In the genomic region with DNA sequence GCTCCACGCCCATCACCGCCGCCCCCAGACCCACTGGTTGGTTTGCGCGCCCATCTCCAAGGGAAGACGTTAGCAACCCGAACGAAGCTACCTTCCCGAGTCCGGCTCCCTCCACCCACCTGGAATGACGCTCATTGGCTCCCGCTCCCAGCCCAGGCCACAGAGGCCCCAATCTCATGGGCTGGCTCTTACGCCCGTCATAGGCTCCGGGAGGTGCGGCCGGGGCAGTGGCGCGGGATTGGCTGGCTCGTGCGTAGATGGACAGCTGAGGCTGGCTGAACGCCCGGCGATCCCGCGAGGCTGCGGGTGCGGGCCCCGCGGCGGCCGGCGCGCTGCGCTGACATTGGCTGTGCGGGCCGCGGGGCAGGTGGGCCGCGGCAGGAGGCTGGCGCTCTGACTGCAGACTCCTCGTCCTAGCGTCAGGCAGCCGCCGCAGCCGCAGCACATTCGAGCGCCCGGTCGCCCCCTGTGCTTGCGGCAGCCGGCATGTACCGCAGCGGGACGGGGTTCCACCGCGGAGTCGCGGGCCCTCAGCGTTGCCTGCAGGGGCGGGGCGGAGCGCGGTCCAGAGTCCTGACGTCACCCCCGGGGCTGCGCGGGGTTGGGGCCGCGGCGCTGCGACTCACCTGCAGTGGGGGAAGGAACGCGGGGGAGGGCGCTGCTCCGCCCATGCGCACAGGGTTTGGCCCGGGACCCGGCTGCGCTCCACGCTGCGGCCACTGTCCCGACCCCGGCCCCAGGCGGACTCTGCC, we compare ENCODE assay signal across 8 cellular contexts. TPM values are rescaled to one million over a fixed set of nuclear protein-coding genes. Genes with fewer than 3 reads are reported as not detected.
A peak's percentile ranks its signal among the peaks of the same experiment; 100 is the strongest.
DNase-seq lines count a peak whose midpoint lies in the region; ATAC-seq and TF ChIP-seq lines count a peak whose summit lies in the region.

No MANE protein-coding gene starts in this region.

- ATAC-seq in GM18907 (IDR thresholded peaks at IDR 0.05; ENCODE audit: unreplicated experiment) (peak; percentile 96), HG03196 (IDR thresholded peaks at IDR 0.05; ENCODE audit: unreplicated experiment) (peak; percentile 96)

- no peaks in the 10 kb centered on the region for H3K36me3 ChIP-seq in kidney epithelial cell (ENCODE audit: control insufficient read depth, insufficient read depth, low read length)

- DNase-seq in ACHN (peak; percentile 100), NCI-H226 (peak; percentile 99), choroid plexus epithelial cell (ENCODE audit: low read depth) (peak; percentile 100), kidney epithelial cell (ENCODE audit: low read depth) (peak; percentile 95)
- DNase-seq in activated CD4-positive, alpha-beta T cell treated with anti-CD3 and anti-CD28 coated beads for 24 hours (ENCODE audit: low read depth in 2 of 2): peak; percentile 83 to 89
- DNase-seq in stimulated activated CD4-positive, alpha-beta T cell treated with anti-CD3 and anti-CD28 coated beads, Interleukin-15, amount 100 ng/mL, for 24 hours: peak; percentile 96

- no peak for TF ChIP-seq CTCF in choroid plexus epithelial cell (conservative IDR thresholded peaks at IDR 0.05; ENCODE audit: low read depth, low read length)
- no peak for TF ChIP-seq CTCF in kidney epithelial cell (IDR thresholded peaks at IDR 0.05; ENCODE audit: insufficient read depth, low read length, poor library complexity, severe bottlenecking)

- H3K27me3 ChIP-seq in kidney epithelial cell (ENCODE audit: control insufficient read depth, insufficient read depth, low read length): no peaks in the 10 kb centered on the region

- H3K4me3 ChIP-seq in choroid plexus epithelial cell (ENCODE audit: low read depth, low read length) (peak overlapping the region; percentile 90), kidney epithelial cell (ENCODE audit: low read depth, low read length) (peak overlapping the region; percentile 98)

- in situ Hi-C loops in ACHN (cut with HindIII; ENCODE audit: low pct_ligation_motif_present, low pct_unique_long_range_greater_than_20kb, low sequenced_read_pairs): no loop called here

RNA-seq across cellular contexts. Expression of a gene that starts 0.5 kb away (rescaled TPM):
- total RNA-seq in kidney epithelial cell: 65.9 and 90.5 TPM in 2 replicates

Comparison
In these comparisons a context has a peak if more than half of its experiments do, and no peak if none do; other contexts are left out.
1. Peak in every context shown above with its lines: DNase-seq, ATAC-seq and H3K4me3 ChIP-seq.